ENCODE assay signal across 26 cellular contexts in genomic region chr5:145685417-145685816, GRCh38.
DNase-seq lines count a peak whose midpoint lies in the region; ATAC-seq and TF ChIP-seq lines count a peak whose summit lies in the region.
"Had no signal": no experiment of that assay in that cellular context is flagged by ENCODE, and none has a peak within 500 bp of the region (broad histone marks: within the 10 kb centered on the region; RNA-seq: fewer than 3 reads in every experiment).

No MANE protein-coding gene starts in this region.

- peaks cover 8% of the 10 kb centered on the region for H3K4me1 ChIP-seq in psoas muscle
- H3K4me1 ChIP-seq: BE2C had no signal

- H3K36me3 ChIP-seq in psoas muscle (ENCODE audit: insufficient read depth in 1 of 2, low read depth in 1 of 2) = no peaks in the 10 kb centered on the region
- H3K36me3 ChIP-seq: BE2C, BLaER1 had no signal

- TF ChIP-seq CTCF in psoas muscle (IDR thresholded peaks at IDR 0.05) (no peak), coronary artery (IDR thresholded peaks at IDR 0.05) (no peak)

- no peak overlapping the region for H3K27ac Mint-ChIP-seq in activated T-cell treated with anti-CD3 and anti-CD28 coated beads, Interleukin-2, amount 50 U/mL, for 72 hours
- no peak overlapping the region for H3K27ac Mint-ChIP-seq in stimulated activated naive CD8-positive, alpha-beta T cell treated with anti-CD3 and anti-CD28 coated beads, Interleukin-15, amount 100 ng/mL, for 72 hours
- H3K27ac Mint-ChIP-seq in activated T-helper 17 cell treated with anti-CD3 and anti-CD28 coated beads, Interleukin-2, amount 50 U/mL, for 72 hours = no peak overlapping the region
- H3K27ac Mint-ChIP-seq in stimulated activated naive B cell treated with anti-CD40 and anti-IgM and Interleukin-4, amounts not matched to agents 10 μg/mL and 1 μg/mL and 100 μg/mL, for 72 hours = no peak overlapping the region
- H3K27ac Mint-ChIP-seq: CD14-positive monocyte; CD4-positive, alpha-beta memory T cell; CD8-positive, alpha-beta memory T cell had no signal

- H3K27me3 Mint-ChIP-seq in activated T-cell treated with anti-CD3 and anti-CD28 coated beads, Interleukin-2, amount 50 U/mL, for 72 hours (ENCODE audit: low read depth) = no peaks in the 10 kb centered on the region
- no peaks in the 10 kb centered on the region for H3K27me3 Mint-ChIP-seq in stimulated activated naive CD8-positive, alpha-beta T cell treated with anti-CD3 and anti-CD28 coated beads, Interleukin-15, amount 100 ng/mL, for 72 hours
- no peaks in the 10 kb centered on the region for H3K27me3 Mint-ChIP-seq in activated T-helper 17 cell treated with anti-CD3 and anti-CD28 coated beads, Interleukin-2, amount 50 U/mL, for 72 hours
- no peaks in the 10 kb centered on the region for H3K27me3 Mint-ChIP-seq in stimulated activated naive B cell treated with anti-CD40 and anti-IgM and Interleukin-4, amounts not matched to agents 10 μg/mL and 1 μg/mL and 100 μg/mL, for 72 hours
- H3K27me3 Mint-ChIP-seq: CD4-positive, alpha-beta memory T cell; CD8-positive, alpha-beta memory T cell had no signal

- DNase-seq in activated T-cell treated with anti-CD3 and anti-CD28 coated beads, Interleukin-2, amount 50 U/mL, for 72 hours = no peak
- no peak for DNase-seq in activated T-cell treated with anti-CD3 and anti-CD28 coated beads, Interleukin-2, amount 50 U/mL, for 1 hour
- no peak for DNase-seq in stimulated activated naive CD8-positive, alpha-beta T cell treated with anti-CD3 and anti-CD28 coated beads, Interleukin-15, Interleukin-2, amounts not matched to agents 100 U/mL and 50 U/mL, for 24 hours
- no peak for DNase-seq in stimulated activated naive CD8-positive, alpha-beta T cell treated with anti-CD3 and anti-CD28 coated beads, Interleukin-15, amount 100 ng/mL, for 72 hours
- no peak for DNase-seq in stimulated activated naive B cell treated with anti-CD40 and anti-IgM and Interleukin-4, amounts not matched to agents 10 μg/mL and 1 μg/mL and 100 μg/mL, for 72 hours
- DNase-seq in psoas muscle (no peak), coronary artery (ENCODE audit: low spot score) (no peak)
- DNase-seq: 8988T; ACHN; BE2C; C1 segment of cervical spinal cord; CD4-positive, alpha-beta memory T cell; CD4-positive, CD25-positive, alpha-beta regulatory T cell; CD8-positive, alpha-beta memory T cell; COR-L47; DMS 273 treated with DMSO at 0.1 percent for 48 hours; DMS153; DMS53; DMS79; DND-41; EL; GDM1 had no signal

- no peak overlapping the region for H3K4me3 Mint-ChIP-seq in activated T-cell treated with anti-CD3 and anti-CD28 coated beads, Interleukin-2, amount 50 U/mL, for 72 hours
- no peak overlapping the region for H3K4me3 Mint-ChIP-seq in stimulated activated naive CD8-positive, alpha-beta T cell treated with anti-CD3 and anti-CD28 coated beads, Interleukin-15, amount 100 ng/mL, for 72 hours
- H3K4me3 Mint-ChIP-seq in activated T-helper 17 cell treated with anti-CD3 and anti-CD28 coated beads, Interleukin-2, amount 50 U/mL, for 72 hours = no peak overlapping the region
- no peak overlapping the region for H3K4me3 Mint-ChIP-seq in stimulated activated naive B cell treated with anti-CD40 and anti-IgM and Interleukin-4, amounts not matched to agents 10 μg/mL and 1 μg/mL and 100 μg/mL, for 72 hours
- H3K4me3 Mint-ChIP-seq: CD14-positive monocyte; CD4-positive, alpha-beta memory T cell; CD4-positive, CD25-positive, alpha-beta regulatory T cell; CD8-positive, alpha-beta memory T cell had no signal

- H3K36me3 Mint-ChIP-seq in activated T-cell treated with anti-CD3 and anti-CD28 coated beads, Interleukin-2, amount 50 U/mL, for 72 hours (ENCODE audit: insufficient read depth in 2 of 2) = no peaks in the 10 kb centered on the region
- no peaks in the 10 kb centered on the region for H3K36me3 Mint-ChIP-seq in activated T-helper 17 cell treated with anti-CD3 and anti-CD28 coated beads, Interleukin-2, amount 50 U/mL, for 72 hours (ENCODE audit: low read depth)
- no peaks in the 10 kb centered on the region for H3K36me3 Mint-ChIP-seq in stimulated activated naive B cell treated with anti-CD40 and anti-IgM and Interleukin-4, amounts not matched to agents 10 μg/mL and 1 μg/mL and 100 μg/mL, for 72 hours
- H3K36me3 Mint-ChIP-seq: CD14-positive monocyte; CD4-positive, alpha-beta memory T cell; CD4-positive, CD25-positive, alpha-beta regulatory T cell; CD8-positive, alpha-beta memory T cell had no signal

- peak; percentile 27 to 45 for ATAC-seq in activated T-cell treated with anti-CD3 and anti-CD28 coated beads, Interleukin-2, amount 50 U/mL, for 72 hours (replicated peaks in 1 of 2)
- peak; percentile 14 for ATAC-seq in stimulated activated naive CD8-positive, alpha-beta T cell treated with anti-CD3 and anti-CD28 coated beads, Interleukin-15, Interleukin-2, amounts not matched to agents 100 U/mL and 50 U/mL, for 24 hours
- no peak for ATAC-seq in stimulated activated naive CD8-positive, alpha-beta T cell treated with anti-CD3 and anti-CD28 coated beads, Interleukin-15, amount 100 ng/mL, for 72 hours
- peak; percentile 68 for ATAC-seq in activated T-helper 17 cell treated with anti-CD3 and anti-CD28 coated beads, Interleukin-2, amount 50 U/mL, for 72 hours (replicated peaks)
- peak; percentile 12 to 35 for ATAC-seq in stimulated activated naive B cell treated with anti-CD40 and anti-IgM and Interleukin-4, amounts not matched to agents 10 μg/mL and 1 μg/mL and 100 μg/mL, for 72 hours (replicated peaks)
- ATAC-seq in psoas muscle = no peak
- ATAC-seq: GM12878 had no signal

- H3K4me3 ChIP-seq in psoas muscle = no peak overlapping the region
- H3K4me3 ChIP-seq in coronary artery = no peak overlapping the region
- H3K4me3 ChIP-seq: BLaER1, GM12878 had no signal

- intact Hi-C loops in psoas muscle (cut with DNase I) = no loop called here

- no peaks in the 10 kb centered on the region for H3K27me3 ChIP-seq in psoas muscle (ENCODE audit: insufficient read depth in 3 of 3, low read length in 2 of 3)
- H3K27me3 ChIP-seq: BE2C, BLaER1 had no signal

- H3K27ac ChIP-seq in psoas muscle (no peak overlapping the region), coronary artery (no peak overlapping the region)
- H3K27ac ChIP-seq: BLaER1 had no signal

- WGBS in psoas muscle, 3 donors = 95 to 100% (median 100%) methylated on average over 1 of the region's 1 CpG

- H3K9me3 ChIP-seq in psoas muscle = no peaks in the 10 kb centered on the region
- H3K9me3 ChIP-seq: BE2C, BLaER1 had no signal

- H3K9me3 Mint-ChIP-seq in activated T-cell treated with anti-CD3 and anti-CD28 coated beads, Interleukin-2, amount 50 U/mL, for 72 hours = no peaks in the 10 kb centered on the region
- peaks cover 0 to 6% of the 10 kb centered on the region in 2 donors for H3K9me3 Mint-ChIP-seq in stimulated activated naive CD8-positive, alpha-beta T cell treated with anti-CD3 and anti-CD28 coated beads, Interleukin-15, amount 100 ng/mL, for 72 hours
- no peaks in the 10 kb centered on the region for H3K9me3 Mint-ChIP-seq in activated T-helper 17 cell treated with anti-CD3 and anti-CD28 coated beads, Interleukin-2, amount 50 U/mL, for 72 hours
- H3K9me3 Mint-ChIP-seq in stimulated activated naive B cell treated with anti-CD40 and anti-IgM and Interleukin-4, amounts not matched to agents 10 μg/mL and 1 μg/mL and 100 μg/mL, for 72 hours = no peaks in the 10 kb centered on the region
- H3K9me3 Mint-ChIP-seq: CD4-positive, alpha-beta memory T cell; CD4-positive, CD25-positive, alpha-beta regulatory T cell; CD8-positive, alpha-beta memory T cell had no signal

- H3K4me1 Mint-ChIP-seq in activated T-cell treated with anti-CD3 and anti-CD28 coated beads, Interleukin-2, amount 50 U/mL, for 72 hours (ENCODE audit: low read depth) = peaks cover 10% of the 10 kb centered on the region
- H3K4me1 Mint-ChIP-seq in stimulated activated naive CD8-positive, alpha-beta T cell treated with anti-CD3 and anti-CD28 coated beads, Interleukin-15, amount 100 ng/mL, for 72 hours = no peaks in the 10 kb centered on the region
- H3K4me1 Mint-ChIP-seq in activated T-helper 17 cell treated with anti-CD3 and anti-CD28 coated beads, Interleukin-2, amount 50 U/mL, for 72 hours = no peaks in the 10 kb centered on the region
- H3K4me1 Mint-ChIP-seq in stimulated activated naive B cell treated with anti-CD40 and anti-IgM and Interleukin-4, amounts not matched to agents 10 μg/mL and 1 μg/mL and 100 μg/mL, for 72 hours = peaks cover 8 to 21% of the 10 kb centered on the region in 2 donors
- H3K4me1 Mint-ChIP-seq: CD4-positive, alpha-beta memory T cell; CD4-positive, CD25-positive, alpha-beta regulatory T cell; CD8-positive, alpha-beta memory T cell had no signal

Comparison
In these comparisons a context has a peak if more than half of its experiments do, and no peak if none do; other contexts are left out.
1. ATAC-seq: peak in activated T-cell treated with anti-CD3 and anti-CD28 coated beads, Interleukin-2, amount 50 U/mL, for 72 hours (2 of 2), stimulated activated naive CD8-positive, alpha-beta T cell treated with anti-CD3 and anti-CD28 coated beads, Interleukin-15, Interleukin-2, amounts not matched to agents 100 U/mL and 50 U/mL, for 24 hours (single experiment), activated T-helper 17 cell treated with anti-CD3 and anti-CD28 coated beads, Interleukin-2, amount 50 U/mL, for 72 hours (single experiment) and stimulated activated naive B cell treated with anti-CD40 and anti-IgM and Interleukin-4, amounts not matched to agents 10 μg/mL and 1 μg/mL and 100 μg/mL, for 72 hours (2 of 2); none in stimulated activated naive CD8-positive, alpha-beta T cell treated with anti-CD3 and anti-CD28 coated beads, Interleukin-15, amount 100 ng/mL, for 72 hours (single experiment) and psoas muscle (0 of 4).